Comparison of ENCODE assay signal across 8 cellular contexts in the genomic region with DNA sequence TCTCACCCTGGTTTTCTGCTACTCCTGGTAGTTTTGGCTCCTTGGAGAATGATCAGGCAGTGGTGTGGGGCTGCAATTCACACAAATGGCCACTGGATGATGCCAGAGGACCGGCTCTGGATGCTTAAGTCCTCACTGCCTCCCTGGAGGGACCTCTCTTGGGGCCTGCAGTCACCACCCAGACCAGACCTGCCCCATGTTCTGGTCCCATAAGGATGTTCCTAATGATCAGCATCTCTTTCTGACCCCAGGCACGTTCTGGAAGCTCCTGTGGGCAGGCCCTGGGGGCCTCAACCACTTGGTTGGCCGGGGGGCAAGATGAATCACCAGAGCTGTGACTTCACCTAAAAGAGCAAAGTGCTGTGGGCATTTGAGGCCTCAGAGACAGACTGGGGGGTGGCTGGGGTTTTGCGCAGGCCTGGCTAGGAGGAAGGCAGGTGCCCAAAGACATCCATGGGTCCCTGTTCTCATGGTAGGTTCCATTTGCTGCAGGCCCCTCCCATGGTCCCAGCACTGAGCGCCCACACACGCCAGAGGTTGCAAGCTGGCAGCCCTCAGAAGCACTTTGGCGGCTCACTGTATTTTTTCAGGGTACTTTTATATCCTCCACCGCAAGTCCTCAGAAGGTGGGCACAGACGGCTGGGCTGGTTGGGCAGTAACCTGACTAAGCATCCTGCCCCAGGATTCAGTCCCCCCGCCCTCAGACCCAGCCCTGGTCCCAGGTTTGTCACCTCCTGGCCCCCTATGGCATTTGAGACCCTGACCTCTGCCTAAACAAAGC. TPM values are rescaled to one million over a fixed set of nuclear protein-coding genes. Genes with fewer than 3 reads are reported as not detected.
DNase-seq lines count a peak whose midpoint lies in the region; ATAC-seq, FAIRE-seq and TF ChIP-seq lines count a peak whose summit lies in the region.

No MANE protein-coding gene starts in this region.

- no peaks in the 10 kb centered on the region for H3K36me3 ChIP-seq in ACC112 (ENCODE audit: insufficient read depth, low read length)

- peaks cover 12% of the 10 kb centered on the region for H3K4me1 ChIP-seq in ACC112 (ENCODE audit: control insufficient read depth, insufficient read depth, low read length, unreplicated experiment)

- H3K4me1 Mint-ChIP-seq in immature natural killer cell: peaks cover 0 to 2% of the 10 kb centered on the region in 2 donors

- no peak overlapping the region for H3K4me3 ChIP-seq in ACC112 (ENCODE audit: low read depth, low read length)

- H3K27me3 ChIP-seq in ACC112 (ENCODE audit: insufficient read depth, low read length): no peaks in the 10 kb centered on the region

- peaks cover 0 to 4% (median 4%) of the 10 kb centered on the region in 3 donors for H3K27me3 Mint-ChIP-seq in immature natural killer cell (ENCODE audit: low read depth in 3 of 3)

- in situ Hi-C loops in T47D (cut with HindIII; ENCODE audit: low pct_unique_long_range_greater_than_20kb, low sequenced_read_pairs): no loop called here

- H3K27ac Mint-ChIP-seq in immature natural killer cell: peak overlapping the region in 1 of 6 donors; percentile 21

- H3K27ac ChIP-seq in ACC112 (ENCODE audit: low read depth, low read length) (no peak overlapping the region), VCaP (no peak overlapping the region)

- peak overlapping the region; percentile 66 for H2AFZ ChIP-seq in ACC112 (ENCODE audit: low read length, unreplicated experiment)

- peak; percentile 100 for TF ChIP-seq CTCF in VCaP (conservative IDR thresholded peaks at IDR 0.05)

- DNase-seq in GM19239 (ENCODE audit: insufficient read length, low spot score): peak; percentile 83
- peak; percentile 80 for DNase-seq in NCI-H2171 treated with DMSO at 0.1 percent for 48 hours (lab: John Stamatoyannopoulos, UW)
- DNase-seq in T47D (ENCODE audit: low read depth in 1 of 2, low spot score in 1 of 2): peak; percentile 70 to 80
- peak; percentile 50 to 62 (median 61) for DNase-seq in immature natural killer cell
- DNase-seq in stimulated activated CD4-positive, alpha-beta T cell treated with anti-CD3 and anti-CD28 coated beads, Interleukin-15, amount 100 ng/mL, for 1 hour (ENCODE audit: low read depth in 1 of 2, low spot score in 1 of 2): peak; percentile 35 to 53

- H3K9me3 Mint-ChIP-seq in immature natural killer cell: peaks cover 0 to 5% (median 0%) of the 10 kb centered on the region in 6 donors

- no peak overlapping the region for H3K4me3 Mint-ChIP-seq in immature natural killer cell

- FAIRE-seq in GM19239 (lab: Jason Lieb, UNC): peak; percentile 91

- no peaks in the 10 kb centered on the region for H3K79me2 ChIP-seq in ACC112 (ENCODE audit: control insufficient read depth, insufficient read depth, low read length, unreplicated experiment)

- H3K36me3 Mint-ChIP-seq in immature natural killer cell: no peaks in the 10 kb centered on the region

- ATAC-seq in GM21447 (IDR thresholded peaks at IDR 0.05; ENCODE audit: unreplicated experiment): no peak

RNA-seq across cellular contexts. Expression of a gene that starts 53.2 kb away (rescaled TPM):
- 1 to 10 TPM; 3.2 to 4.6 (median 3.3) TPM for polyA plus RNA-seq in immature natural killer cell
